Comparison of ENCODE assay signal across 21 cellular contexts in the genomic region with DNA sequence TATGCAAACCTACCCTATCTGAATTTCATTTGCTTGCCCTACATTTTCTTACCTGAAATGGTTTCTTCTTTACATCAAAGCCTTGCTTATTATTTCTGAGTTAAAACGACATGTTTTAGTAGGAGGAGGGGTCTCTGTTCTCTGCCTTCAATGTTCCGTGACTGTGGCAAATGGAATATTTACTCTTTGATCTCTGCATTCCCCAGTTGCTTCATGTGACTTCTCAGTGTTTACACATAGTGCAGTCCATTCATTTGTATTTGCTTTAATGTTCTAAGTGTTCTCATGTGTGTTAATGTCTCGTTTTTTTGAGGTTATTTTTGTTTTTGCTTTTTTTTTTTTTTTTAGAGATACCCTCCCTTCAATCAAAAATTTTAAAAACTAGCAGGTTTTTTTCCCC.
A peak's percentile ranks its signal among the peaks of the same experiment; 100 is the strongest.
DNase-seq lines count a peak whose midpoint lies in the region; ATAC-seq and TF ChIP-seq lines count a peak whose summit lies in the region.
"Had no signal": no experiment of that assay in that cellular context is flagged by ENCODE, and none has a peak within 500 bp of the region (broad histone marks: within the 10 kb centered on the region; RNA-seq: fewer than 3 reads in every experiment).

No MANE protein-coding gene starts in this region.

- H3K9me3 Mint-ChIP-seq in activated naive CD4-positive, alpha-beta T cell treated with anti-CD3 and anti-CD28 coated beads, Interleukin-2, amount 50 U/mL, for 72 hours = peaks cover 0 to 3% of the 10 kb centered on the region in 2 donors
- H3K9me3 Mint-ChIP-seq: activated CD8-positive, alpha-beta T cell treated with anti-CD3 and anti-CD28 coated beads for 36 hours; activated T-helper 2 cell treated with anti-CD3 and anti-CD28 coated beads, Interferon-gamma antibody, Interleukin-2, Interleukin-4, amounts not matched to agents 10 μg/mL and 5 μg/mL and 100 μg/mL, durations not matched to agents 14 hours and 24 hours and 36 hours; stimulated activated naive CD8-positive, alpha-beta T cell treated with anti-CD3 and anti-CD28 coated beads, Interleukin-15, amount 100 ng/mL, for 72 hours had no signal

- H3K4me1 ChIP-seq in smooth muscle cell (ENCODE audit: low read depth) = no peaks in the 10 kb centered on the region
- H3K4me1 ChIP-seq: vagina had no signal

- H3K27ac ChIP-seq in smooth muscle cell (ENCODE audit: low read depth) = peak overlapping the region; percentile 66
- H3K27ac ChIP-seq: vagina had no signal

- H3K36me3 Mint-ChIP-seq in activated naive CD4-positive, alpha-beta T cell treated with anti-CD3 and anti-CD28 coated beads, Interleukin-2, amount 50 U/mL, for 72 hours = peaks cover 0 to 4% of the 10 kb centered on the region in 2 donors
- H3K36me3 Mint-ChIP-seq: CD4-positive, CD25-positive, alpha-beta regulatory T cell; T-cell had no signal

- H3K36me3 ChIP-seq in smooth muscle cell (ENCODE audit: low read depth) = peaks cover 13% of the 10 kb centered on the region

- H4K20me1 ChIP-seq in smooth muscle cell (ENCODE audit: low read depth) = peaks cover 42% of the 10 kb centered on the region

- H2AFZ ChIP-seq in smooth muscle cell (ENCODE audit: low read depth) = no peak overlapping the region

- H3K79me2 ChIP-seq in smooth muscle cell (ENCODE audit: low read depth) = peaks cover 40% of the 10 kb centered on the region

- WGBS in smooth muscle cell (ENCODE audit: low lambda C conversion rate) = 53% methylated on average over 3 of the region's 3 CpGs

- peaks cover 5% of the 10 kb centered on the region for H3F3A ChIP-seq in smooth muscle cell (ENCODE audit: low read depth)

- peak overlapping the region; percentile 51 for H3K4me2 ChIP-seq in smooth muscle cell

- no peak overlapping the region for H3K27ac Mint-ChIP-seq in activated naive CD4-positive, alpha-beta T cell treated with anti-CD3 and anti-CD28 coated beads, Interleukin-2, amount 50 U/mL, for 72 hours
- H3K27ac Mint-ChIP-seq: activated CD8-positive, alpha-beta T cell treated with anti-CD3 and anti-CD28 coated beads for 36 hours; activated T-helper 2 cell treated with anti-CD3 and anti-CD28 coated beads, Interferon-gamma antibody, Interleukin-2, Interleukin-4, amounts not matched to agents 10 μg/mL and 5 μg/mL and 100 μg/mL, durations not matched to agents 14 hours and 24 hours and 36 hours; CD4-positive, CD25-positive, alpha-beta regulatory T cell; stimulated activated naive CD8-positive, alpha-beta T cell treated with anti-CD3 and anti-CD28 coated beads, Interleukin-15, amount 100 ng/mL, for 72 hours; T-cell had no signal

- H3K27me3 ChIP-seq in smooth muscle cell (ENCODE audit: low read depth) = no peaks in the 10 kb centered on the region
- H3K27me3 ChIP-seq: vagina had no signal

- no peak for ATAC-seq in HG03039 (IDR thresholded peaks at IDR 0.05; ENCODE audit: unreplicated experiment)
- no peak for ATAC-seq in activated naive CD4-positive, alpha-beta T cell treated with anti-CD3 and anti-CD28 coated beads, Interleukin-2, amount 50 U/mL, for 72 hours
- ATAC-seq: activated CD8-positive, alpha-beta T cell treated with anti-CD3 and anti-CD28 coated beads for 36 hours; K562; left ventricle myocardium superior; stimulated activated naive CD8-positive, alpha-beta T cell treated with anti-CD3 and anti-CD28 coated beads, Interleukin-15, amount 100 ng/mL, for 72 hours; T-cell had no signal

- no peaks in the 10 kb centered on the region for H3K9me3 ChIP-seq in smooth muscle cell (replicated peaks; ENCODE audit: low read depth)
- H3K9me3 ChIP-seq: vagina had no signal

- no peak for TF ChIP-seq CTCF in smooth muscle cell (IDR thresholded peaks at IDR 0.05; ENCODE audit: borderline replicate concordance, insufficient read depth, poor library complexity, severe bottlenecking)

- H3K9ac ChIP-seq in smooth muscle cell (ENCODE audit: low read depth) = no peak overlapping the region

- no peak overlapping the region for H3K4me3 ChIP-seq in smooth muscle cell
- H3K4me3 ChIP-seq: K562, vagina had no signal

- DNase-seq in NCI-H510A treated with DMSO at 0.1 percent for 48 hours (lab: John Stamatoyannopoulos, UW) (peak; percentile 44), NCI-H510A (lab: John Stamatoyannopoulos, UW) (no peak), NCI-H774 (lab: John Stamatoyannopoulos, UW) (peak; percentile 46), iris pigment epithelial cell (ENCODE audit: low read depth) (peak; percentile 28), smooth muscle cell (lab: John Stamatoyannopoulos, UW; ENCODE audit: unreplicated experiment) (no peak)
- no peak for DNase-seq in activated CD8-positive, alpha-beta memory T cell treated with anti-CD3 and anti-CD28 coated beads, Interleukin-2, amount 50 U/mL, for 48 hours
- DNase-seq in activated naive CD4-positive, alpha-beta T cell treated with anti-CD3 and anti-CD28 coated beads, Interleukin-2, amount 50 U/mL, for 72 hours (ENCODE audit: low spot score in 2 of 2) = no peak
- DNase-seq: ACHN; activated CD8-positive, alpha-beta T cell treated with anti-CD3 and anti-CD28 coated beads for 36 hours; CD4-positive, CD25-positive, alpha-beta regulatory T cell; central memory CD4-positive, alpha-beta T cell; effector CD8-positive, alpha-beta T cell; left ventricle myocardium superior; NCI-H1048; NCI-H524 treated with DMSO at 0.1 percent for 48 hours; stimulated activated naive CD8-positive, alpha-beta T cell treated with anti-CD3 and anti-CD28 coated beads, Interleukin-15, amount 100 ng/mL, for 72 hours; T-cell had no signal

Comparison
In these comparisons a context has a peak if more than half of its experiments do, and no peak if none do; other contexts are left out.
1. DNase-seq: peak in NCI-H510A treated with DMSO at 0.1 percent for 48 hours (single experiment), NCI-H774 (single experiment) and iris pigment epithelial cell (single experiment); none in NCI-H510A (single experiment), smooth muscle cell (single experiment), activated CD8-positive, alpha-beta memory T cell treated with anti-CD3 and anti-CD28 coated beads, Interleukin-2, amount 50 U/mL, for 48 hours (single experiment) and activated naive CD4-positive, alpha-beta T cell treated with anti-CD3 and anti-CD28 coated beads, Interleukin-2, amount 50 U/mL, for 72 hours (0 of 2).